Comparison of ENCODE assay signal across 1 cellular context in the genomic region with DNA sequence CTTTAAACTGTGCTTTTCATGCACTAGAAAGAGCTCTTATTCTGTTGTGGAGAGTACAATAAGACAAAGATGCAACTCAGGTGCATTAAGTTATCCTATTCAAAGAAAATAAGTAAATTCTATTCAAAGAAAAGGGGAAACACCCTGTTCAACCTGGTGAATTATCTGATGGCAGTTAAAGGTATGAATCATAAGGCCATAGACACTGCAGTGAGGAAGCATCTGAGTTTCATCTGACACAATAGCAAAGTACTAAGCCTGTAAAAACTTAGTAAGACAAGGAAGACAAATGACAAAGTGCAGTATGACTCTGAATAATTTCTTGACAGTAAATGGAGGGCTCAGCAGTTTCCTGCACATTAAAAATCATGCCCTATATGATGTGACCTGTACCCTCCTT.
TF ChIP-seq lines count a peak whose summit lies in the region.

No MANE protein-coding gene starts in this region.

TF ChIP-seq in SK-N-SH treated with all-trans-retinoic acid at 6 μM for 48 hours, 23 proteins besides CTCF, POLR2A, EP300 and RAD21 (continued from another document):
- TF ChIP-seq, protein P1, sequence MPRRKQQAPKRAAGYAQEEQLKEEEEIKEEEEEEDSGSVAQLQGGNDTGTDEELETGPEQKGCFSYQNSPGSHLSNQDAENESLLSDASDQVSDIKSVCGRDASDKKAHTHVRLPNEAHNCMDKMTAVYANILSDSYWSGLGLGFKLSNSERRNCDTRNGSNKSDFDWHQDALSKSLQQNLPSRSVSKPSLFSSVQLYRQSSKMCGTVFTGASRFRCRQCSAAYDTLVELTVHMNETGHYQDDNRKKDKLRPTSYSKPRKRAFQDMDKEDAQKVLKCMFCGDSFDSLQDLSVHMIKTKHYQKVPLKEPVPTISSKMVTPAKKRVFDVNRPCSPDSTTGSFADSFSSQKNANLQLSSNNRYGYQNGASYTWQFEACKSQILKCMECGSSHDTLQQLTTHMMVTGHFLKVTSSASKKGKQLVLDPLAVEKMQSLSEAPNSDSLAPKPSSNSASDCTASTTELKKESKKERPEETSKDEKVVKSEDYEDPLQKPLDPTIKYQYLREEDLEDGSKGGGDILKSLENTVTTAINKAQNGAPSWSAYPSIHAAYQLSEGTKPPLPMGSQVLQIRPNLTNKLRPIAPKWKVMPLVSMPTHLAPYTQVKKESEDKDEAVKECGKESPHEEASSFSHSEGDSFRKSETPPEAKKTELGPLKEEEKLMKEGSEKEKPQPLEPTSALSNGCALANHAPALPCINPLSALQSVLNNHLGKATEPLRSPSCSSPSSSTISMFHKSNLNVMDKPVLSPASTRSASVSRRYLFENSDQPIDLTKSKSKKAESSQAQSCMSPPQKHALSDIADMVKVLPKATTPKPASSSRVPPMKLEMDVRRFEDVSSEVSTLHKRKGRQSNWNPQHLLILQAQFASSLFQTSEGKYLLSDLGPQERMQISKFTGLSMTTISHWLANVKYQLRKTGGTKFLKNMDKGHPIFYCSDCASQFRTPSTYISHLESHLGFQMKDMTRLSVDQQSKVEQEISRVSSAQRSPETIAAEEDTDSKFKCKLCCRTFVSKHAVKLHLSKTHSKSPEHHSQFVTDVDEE (CRISPR knock-in tag; IDR thresholded peaks at IDR 0.05): no peak
- TF ChIP-seq, protein P2, sequence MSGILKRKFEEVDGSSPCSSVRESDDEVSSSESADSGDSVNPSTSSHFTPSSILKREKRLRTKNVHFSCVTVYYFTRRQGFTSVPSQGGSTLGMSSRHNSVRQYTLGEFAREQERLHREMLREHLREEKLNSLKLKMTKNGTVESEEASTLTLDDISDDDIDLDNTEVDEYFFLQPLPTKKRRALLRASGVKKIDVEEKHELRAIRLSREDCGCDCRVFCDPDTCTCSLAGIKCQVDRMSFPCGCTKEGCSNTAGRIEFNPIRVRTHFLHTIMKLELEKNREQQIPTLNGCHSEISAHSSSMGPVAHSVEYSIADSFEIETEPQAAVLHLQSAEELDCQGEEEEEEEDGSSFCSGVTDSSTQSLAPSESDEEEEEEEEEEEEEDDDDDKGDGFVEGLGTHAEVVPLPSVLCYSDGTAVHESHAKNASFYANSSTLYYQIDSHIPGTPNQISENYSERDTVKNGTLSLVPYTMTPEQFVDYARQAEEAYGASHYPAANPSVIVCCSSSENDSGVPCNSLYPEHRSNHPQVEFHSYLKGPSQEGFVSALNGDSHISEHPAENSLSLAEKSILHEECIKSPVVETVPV (CRISPR knock-in tag; IDR thresholded peaks at IDR 0.05): no peak
- TF ChIP-seq BACH2 (CRISPR knock-in tag; IDR thresholded peaks at IDR 0.05; ENCODE audit: borderline replicate concordance) (no peak), ARNTL (CRISPR knock-in tag; IDR thresholded peaks at IDR 0.05; ENCODE audit: borderline replicate concordance, low read depth) (no peak), ZNF70 (CRISPR knock-in tag; IDR thresholded peaks at IDR 0.05) (no peak), TOX (CRISPR knock-in tag; IDR thresholded peaks at IDR 0.05; ENCODE audit: borderline replicate concordance) (no peak), SNAI2 (CRISPR knock-in tag; IDR thresholded peaks at IDR 0.05) (no peak), ZNF565 (CRISPR knock-in tag; conservative IDR thresholded peaks at IDR 0.05; ENCODE audit: low read depth) (no peak), RARB (CRISPR knock-in tag; IDR thresholded peaks at IDR 0.05) (no peak)
